1 cellular context compared by ENCODE assay signal in genomic region chr17:64147110-64148016, GRCh38.
A peak's percentile ranks its signal among the peaks of the same experiment; 100 is the strongest.
TF ChIP-seq lines count a peak whose summit lies in the region.

No MANE protein-coding gene starts in this region.

TF ChIP-seq in K562, 482 proteins besides CTCF, POLR2A, EP300 and RAD21 (continued from another document and continues in another):
- TF ChIP-seq ARID3B (CRISPR knock-in tag; IDR thresholded peaks at IDR 0.05; ENCODE audit: borderline replicate concordance): no peak
- TF ChIP-seq CEBPB (tag; IDR thresholded peaks at IDR 0.05): peak; percentile 99
- peak; percentile 97 for TF ChIP-seq POLR2AphosphoS2 (IDR thresholded peaks at IDR 0.05; ENCODE audit: low read length)
- TF ChIP-seq POLR2B (IDR thresholded peaks at IDR 0.05; ENCODE audit: low read depth, partially characterized antibody): peak; percentile 23
- TF ChIP-seq ARID4B (CRISPR knock-in tag; IDR thresholded peaks at IDR 0.05): no peak
- no peak for TF ChIP-seq SLC30A9 (CRISPR knock-in tag; IDR thresholded peaks at IDR 0.05)
- no peak for TF ChIP-seq ZNF79 (CRISPR knock-in tag; IDR thresholded peaks at IDR 0.05; ENCODE audit: low read depth)
- TF ChIP-seq HNRNPL (IDR thresholded peaks at IDR 0.05; ENCODE audit: low read depth, low read length): no peak
- TF ChIP-seq RBM22 (IDR thresholded peaks at IDR 0.05; ENCODE audit: low read depth, low read length, poor library complexity, severe bottlenecking): no peak
- no peak; the same call in 1 of the 2 replicates for TF ChIP-seq POLR2G (IDR thresholded peaks at IDR 0.05; ENCODE audit: low read depth, low read length)
- peak; percentile 56 for TF ChIP-seq HMBOX1 (IDR thresholded peaks at IDR 0.05)
- TF ChIP-seq MBD1 (CRISPR knock-in tag; IDR thresholded peaks at IDR 0.05): no peak
- TF ChIP-seq BRD9 (IDR thresholded peaks at IDR 0.05; ENCODE audit: low read depth, partially characterized antibody): no peak
- TF ChIP-seq FOXJ3 (CRISPR knock-in tag; IDR thresholded peaks at IDR 0.05): no peak
- 0 out of 2 replicates have a peak, but pooled peaks have one; percentile 37 for TF ChIP-seq ZNF174 (CRISPR knock-in tag; IDR thresholded peaks at IDR 0.05)
- TF ChIP-seq ZBTB26 (CRISPR knock-in tag; IDR thresholded peaks at IDR 0.05): 0 out of 2 replicates have a peak, but pooled peaks have one; percentile 6
- no peak for TF ChIP-seq ZNF644 (tag; IDR thresholded peaks at IDR 0.05; ENCODE audit: low read depth)
- no peak for TF ChIP-seq SMARCB1 (IDR thresholded peaks at IDR 0.05; ENCODE audit: insufficient read length, low read depth)
- TF ChIP-seq EHMT2 (IDR thresholded peaks at IDR 0.05): no peak
- no peak for TF ChIP-seq JUNB (CRISPR knock-in tag; conservative IDR thresholded peaks at IDR 0.05)
- no peak for TF ChIP-seq FOXA1 (IDR thresholded peaks at IDR 0.05; ENCODE audit: borderline replicate concordance)
- TF ChIP-seq NFRKB (IDR thresholded peaks at IDR 0.05; ENCODE audit: low read depth): no peak
- no peak for TF ChIP-seq TCF7 (IDR thresholded peaks at IDR 0.05; ENCODE audit: borderline replicate concordance)
- no peak for TF ChIP-seq ZNF512 (tag; IDR thresholded peaks at IDR 0.05)
- TF ChIP-seq USF1 (CRISPR knock-in tag; IDR thresholded peaks at IDR 0.05): peak; percentile 35; the same call in 1 of the 2 replicates
- 0 out of 2 replicates have a peak, but pooled peaks have one; percentile 51 for TF ChIP-seq GABPB2 (CRISPR knock-in tag; conservative IDR thresholded peaks at IDR 0.05)
- TF ChIP-seq ZC3H4 (CRISPR knock-in tag; IDR thresholded peaks at IDR 0.05; ENCODE audit: borderline replicate concordance): no peak
- no peak for TF ChIP-seq PHF20 (IDR thresholded peaks at IDR 0.05; ENCODE audit: partially characterized antibody)
- no peak for TF ChIP-seq FOXM1 (IDR thresholded peaks at IDR 0.05; ENCODE audit: low read depth)
- 0 out of 2 replicates have a peak, but pooled peaks have one; percentile 73 for TF ChIP-seq FOXM1 (CRISPR knock-in tag; IDR thresholded peaks at IDR 0.05; ENCODE audit: low read depth)
- 0 out of 2 replicates have a peak, but pooled peaks have one; percentile 24 for TF ChIP-seq CBFB (CRISPR knock-in tag; IDR thresholded peaks at IDR 0.05)
- no peak for TF ChIP-seq ZBTB1 (CRISPR knock-in tag; IDR thresholded peaks at IDR 0.05; ENCODE audit: borderline replicate concordance, low read depth)
- no peak for TF ChIP-seq ZNF764 (CRISPR knock-in tag; IDR thresholded peaks at IDR 0.05; ENCODE audit: low read depth)
- no peak for TF ChIP-seq ZNF184 (CRISPR knock-in tag; IDR thresholded peaks at IDR 0.05)
- no peak for TF ChIP-seq SIX5 (IDR thresholded peaks at IDR 0.05; ENCODE audit: borderline replicate concordance in 1 of 2, insufficient read depth in 1 of 2, low read depth in 1 of 2, low read length in 2 of 2)
- no peak for TF ChIP-seq ZNF407 (IDR thresholded peaks at IDR 0.05; ENCODE audit: low read depth)
- peak; percentile 19; the same call in 1 of the 2 replicates for TF ChIP-seq MXI1 (IDR thresholded peaks at IDR 0.05; ENCODE audit: low read depth, low read length)
- TF ChIP-seq ZNF232 (CRISPR knock-in tag; IDR thresholded peaks at IDR 0.05): no peak
- no peak for TF ChIP-seq KAT8 (IDR thresholded peaks at IDR 0.05; ENCODE audit: low read depth)
- TF ChIP-seq PURB (CRISPR knock-in tag; IDR thresholded peaks at IDR 0.05; ENCODE audit: low read depth): no peak
- TF ChIP-seq ZNF175 (CRISPR knock-in tag; IDR thresholded peaks at IDR 0.05; ENCODE audit: low read depth): no peak
